In genomic region chr16:68087688-68088087, GRCh38 we compare ENCODE assay signal across 2 cellular contexts.
TF ChIP-seq lines count a peak whose summit lies in the region.

No MANE protein-coding gene starts in this region.

TF ChIP-seq in SK-N-SH, 30 proteins besides CTCF, POLR2A, EP300 and RAD21 (continued from another document):
- no peak for TF ChIP-seq REST (IDR thresholded peaks at IDR 0.05; ENCODE audit: low read depth, low read length)
- TF ChIP-seq USF2 (IDR thresholded peaks at IDR 0.05; ENCODE audit: borderline replicate concordance, low read depth, low read length): no peak
- no peak for TF ChIP-seq ZBTB33 (IDR thresholded peaks at IDR 0.05; ENCODE audit: borderline replicate concordance, low read depth)
- TF ChIP-seq NFIC (IDR thresholded peaks at IDR 0.05; ENCODE audit: borderline replicate concordance): no peak
- TF ChIP-seq TCF12 (IDR thresholded peaks at IDR 0.05): no peak
- no peak for TF ChIP-seq NRF1 (IDR thresholded peaks at IDR 0.05; ENCODE audit: low read depth, low read length)
- no peak for TF ChIP-seq EZH2phosphoT487 (IDR thresholded peaks at IDR 0.05; ENCODE audit: borderline replicate concordance, low read depth)
- TF ChIP-seq FOSL2 (IDR thresholded peaks at IDR 0.05; ENCODE audit: borderline replicate concordance, low read depth): no peak
- TF ChIP-seq JUND (IDR thresholded peaks at IDR 0.05): no peak
- TF ChIP-seq MXI1 (IDR thresholded peaks at IDR 0.05; ENCODE audit: low read depth, low read length): no peak
- no peak for TF ChIP-seq MEF2A (IDR thresholded peaks at IDR 0.05; ENCODE audit: borderline replicate concordance, low read depth)
- TF ChIP-seq SMC3 (IDR thresholded peaks at IDR 0.05; ENCODE audit: low read depth, low read length): no peak
- no peak for TF ChIP-seq YY1 (IDR thresholded peaks at IDR 0.05; ENCODE audit: low read depth)
- TF ChIP-seq RFX5 (IDR thresholded peaks at IDR 0.05; ENCODE audit: low read length): no peak

TF ChIP-seq in SK-N-SH treated with all-trans-retinoic acid at 6 μM for 48 hours, 23 proteins besides CTCF, POLR2A, EP300 and RAD21 (continued from another document):
- no peak for TF ChIP-seq TSHZ2 (CRISPR knock-in tag; IDR thresholded peaks at IDR 0.05)
- no peak for TF ChIP-seq CSDC2 (CRISPR knock-in tag; IDR thresholded peaks at IDR 0.05)
- no peak for TF ChIP-seq ZNF8 (CRISPR knock-in tag; IDR thresholded peaks at IDR 0.05)
- TF ChIP-seq ZFP30 (CRISPR knock-in tag; IDR thresholded peaks at IDR 0.05): no peak
- no peak for TF ChIP-seq OSR1 (CRISPR knock-in tag; IDR thresholded peaks at IDR 0.05)
- TF ChIP-seq PPARA (CRISPR knock-in tag; IDR thresholded peaks at IDR 0.05; ENCODE audit: borderline replicate concordance): no peak
- TF ChIP-seq PATZ1 (CRISPR knock-in tag; IDR thresholded peaks at IDR 0.05; ENCODE audit: borderline replicate concordance): no peak
- no peak for TF ChIP-seq BACH2 (CRISPR knock-in tag; IDR thresholded peaks at IDR 0.05; ENCODE audit: borderline replicate concordance)
- TF ChIP-seq TCF4 (CRISPR knock-in tag; IDR thresholded peaks at IDR 0.05; ENCODE audit: borderline replicate concordance): no peak
